1 cellular context compared by ENCODE assay signal in genomic region chr17:50501054-50501453, GRCh38.
TF ChIP-seq lines count a peak whose summit lies in the region.

No MANE protein-coding gene starts in this region.

TF ChIP-seq in K562, 482 proteins besides CTCF, POLR2A, EP300 and RAD21:
- TF ChIP-seq ESRRB (CRISPR knock-in tag; IDR thresholded peaks at IDR 0.05; ENCODE audit: borderline replicate concordance) (no peak), ESRRA (IDR thresholded peaks at IDR 0.05; ENCODE audit: borderline replicate concordance, low read depth) (peak; percentile 83)
